1 cellular context compared by ENCODE assay signal in genomic region chr13:52406629-52407028, GRCh38.
TF ChIP-seq lines count a peak whose summit lies in the region.

No MANE protein-coding gene starts in this region.

TF ChIP-seq in A549, 52 proteins besides CTCF, POLR2A, EP300 and RAD21 (continued from another document):
- TF ChIP-seq ZSCAN20 (CRISPR knock-in tag; IDR thresholded peaks at IDR 0.05) (no peak), HOXB5 (CRISPR knock-in tag; IDR thresholded peaks at IDR 0.05) (no peak), HDAC2 (IDR thresholded peaks at IDR 0.05) (no peak), NFE2L2 (conservative IDR thresholded peaks at IDR 0.05; ENCODE audit: low read length) (no peak), RCOR1 (IDR thresholded peaks at IDR 0.05; ENCODE audit: low read depth, low read length) (no peak), ZNF302 (CRISPR knock-in tag; IDR thresholded peaks at IDR 0.05) (no peak), NPAS2 (CRISPR knock-in tag; IDR thresholded peaks at IDR 0.05; ENCODE audit: borderline replicate concordance) (no peak), RNF2 (IDR thresholded peaks at IDR 0.05; ENCODE audit: borderline replicate concordance, low read depth) (no peak), FOSL2 (IDR thresholded peaks at IDR 0.05) (no peak), FOSL2 (CRISPR knock-in tag; IDR thresholded peaks at IDR 0.05) (no peak), CBX2 (IDR thresholded peaks at IDR 0.05; ENCODE audit: borderline replicate concordance, low read depth) (no peak), GATA3 (IDR thresholded peaks at IDR 0.05; ENCODE audit: borderline replicate concordance) (no peak)
